ENCODE assay signal across 1 cellular context in genomic region chr13:99989376-99990044, GRCh38.
TF ChIP-seq lines count a peak whose summit lies in the region.

No MANE protein-coding gene starts in this region.

TF ChIP-seq in HepG2, 621 proteins besides CTCF, POLR2A, EP300 and RAD21:
- no peak for TF ChIP-seq GTF2F1 (IDR thresholded peaks at IDR 0.05; ENCODE audit: low read length)
- TF ChIP-seq ZNF549 (CRISPR knock-in tag; IDR thresholded peaks at IDR 0.05), result no peak
- no peak for TF ChIP-seq FOXJ3 (CRISPR knock-in tag; IDR thresholded peaks at IDR 0.05; ENCODE audit: borderline replicate concordance)
- TF ChIP-seq, protein P1, sequence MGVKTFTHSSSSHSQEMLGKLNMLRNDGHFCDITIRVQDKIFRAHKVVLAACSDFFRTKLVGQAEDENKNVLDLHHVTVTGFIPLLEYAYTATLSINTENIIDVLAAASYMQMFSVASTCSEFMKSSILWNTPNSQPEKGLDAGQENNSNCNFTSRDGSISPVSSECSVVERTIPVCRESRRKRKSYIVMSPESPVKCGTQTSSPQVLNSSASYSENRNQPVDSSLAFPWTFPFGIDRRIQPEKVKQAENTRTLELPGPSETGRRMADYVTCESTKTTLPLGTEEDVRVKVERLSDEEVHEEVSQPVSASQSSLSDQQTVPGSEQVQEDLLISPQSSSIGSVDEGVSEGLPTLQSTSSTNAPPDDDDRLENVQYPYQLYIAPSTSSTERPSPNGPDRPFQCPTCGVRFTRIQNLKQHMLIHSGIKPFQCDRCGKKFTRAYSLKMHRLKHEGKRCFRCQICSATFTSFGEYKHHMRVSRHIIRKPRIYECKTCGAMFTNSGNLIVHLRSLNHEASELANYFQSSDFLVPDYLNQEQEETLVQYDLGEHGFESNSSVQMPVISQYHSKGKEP (CRISPR knock-in tag; IDR thresholded peaks at IDR 0.05), result no peak
- TF ChIP-seq GZF1 (CRISPR knock-in tag; IDR thresholded peaks at IDR 0.05), result no peak
- TF ChIP-seq TOE1 (CRISPR knock-in tag; IDR thresholded peaks at IDR 0.05), result no peak
- TF ChIP-seq ZNF883 (CRISPR knock-in tag; IDR thresholded peaks at IDR 0.05; ENCODE audit: not compliant biosample characterization), result no peak
- TF ChIP-seq ZNF274 (CRISPR knock-in tag; IDR thresholded peaks at IDR 0.05), result no peak
- TF ChIP-seq ZNF639 (CRISPR knock-in tag; conservative IDR thresholded peaks at IDR 0.05), result no peak
TF ChIP-seq in HepG2: peak in this region for 0.
